8 cellular contexts compared by ENCODE assay signal in the genomic region with DNA sequence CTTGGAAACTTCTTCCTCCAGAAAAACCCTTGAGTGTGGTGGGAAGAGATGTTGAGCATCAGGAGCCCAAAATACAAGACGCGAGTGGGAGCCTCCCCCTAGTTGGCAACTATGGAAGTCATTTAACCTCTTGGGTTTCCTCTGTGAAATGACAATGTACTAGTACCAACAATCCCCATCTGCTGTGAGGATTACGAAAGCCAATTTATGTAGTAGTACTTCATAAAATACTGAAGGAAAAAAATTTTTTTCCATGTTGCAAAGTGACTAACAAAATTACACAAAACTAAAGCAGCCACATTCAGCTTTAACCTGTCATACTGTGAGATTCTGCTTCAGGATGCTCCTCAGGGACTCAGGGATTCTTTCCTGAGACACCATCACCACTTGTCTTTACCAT. TPM values are rescaled to one million over a fixed set of nuclear protein-coding genes. Genes with fewer than 3 reads are reported as not detected.
A peak's percentile ranks its signal among the peaks of the same experiment; 100 is the strongest.
DNase-seq lines count a peak whose midpoint lies in the region; ATAC-seq and TF ChIP-seq lines count a peak whose summit lies in the region.

No MANE protein-coding gene starts in this region.

- no peak for TF ChIP-seq CTCF in GM23338 (conservative IDR thresholded peaks at IDR 0.05; ENCODE audit: low read depth in 2 of 2)
- no peak for TF ChIP-seq CTCF in SU-DHL-6 (IDR thresholded peaks at IDR 0.05; ENCODE audit: insufficient read depth, low read length, poor library complexity, severe bottlenecking)
- TF ChIP-seq CTCF in esophagus squamous epithelium (IDR thresholded peaks at IDR 0.05): peak in 1 of 6 experiments; percentile 9
- no peak for TF ChIP-seq CTCF in osteocyte (IDR thresholded peaks at IDR 0.05)

- no peaks in the 10 kb centered on the region for H3K9me2 ChIP-seq in GM23338 (ENCODE audit: insufficient read depth)
- no peaks in the 10 kb centered on the region for H3K9me2 ChIP-seq in SU-DHL-6 (replicated peaks; ENCODE audit: insufficient read depth, low read length)

- H3K79me2 ChIP-seq in GM23338 (replicated peaks; ENCODE audit: insufficient read depth) (peaks cover 43% of the 10 kb centered on the region), SU-DHL-6 (ENCODE audit: insufficient read depth, low read length) (peaks cover 42% of the 10 kb centered on the region)

- no peaks in the 10 kb centered on the region for H3K27me3 ChIP-seq in GM23338 (ENCODE audit: insufficient read depth)
- H3K27me3 ChIP-seq in SU-DHL-6 (ENCODE audit: low read length): no peaks in the 10 kb centered on the region
- H3K27me3 ChIP-seq in esophagus squamous epithelium: no peaks in the 10 kb centered on the region

- H3K36me3 Mint-ChIP-seq in GM23338 (ENCODE audit: low read depth) (peaks cover 29% of the 10 kb centered on the region), osteocyte (ENCODE audit: unreplicated experiment) (peaks cover 7% of the 10 kb centered on the region)

- H3K4me3 Mint-ChIP-seq in GM23338 (peak overlapping the region; percentile 97), osteocyte (ENCODE audit: unreplicated experiment) (peak overlapping the region; percentile 98)

- H3K27ac ChIP-seq in GM23338 (ENCODE audit: low read depth): peak overlapping the region; percentile 95
- H3K27ac ChIP-seq in SU-DHL-6 (ENCODE audit: low read depth, low read length): peak overlapping the region; percentile 15; the same call in 1 of the 2 replicates
- peak overlapping the region; percentile 85 to 90 (median 86) for H3K27ac ChIP-seq in esophagus squamous epithelium

- 0 out of 2 replicates have a peak, but pooled peaks cover 6% of the 10 kb centered on the region for H3K36me3 ChIP-seq in GM23338 (ENCODE audit: insufficient read depth)
- peaks cover 7% of the 10 kb centered on the region for H3K36me3 ChIP-seq in SU-DHL-6 (ENCODE audit: low read length)
- peaks cover 0 to 24% (median 6%) of the 10 kb centered on the region in 3 donors for H3K36me3 ChIP-seq in esophagus squamous epithelium

- H3K4me1 ChIP-seq in GM23338 (ENCODE audit: insufficient read depth) (peaks cover 24% of the 10 kb centered on the region), esophagus squamous epithelium (peaks cover 10 to 32% (median 18%) of the 10 kb centered on the region in 3 donors)

- H4K20me1 ChIP-seq in GM23338 (replicated peaks; ENCODE audit: insufficient read depth): peaks cover 8% of the 10 kb centered on the region; the same call in 1 of the 2 replicates
- no peaks in the 10 kb centered on the region for H4K20me1 ChIP-seq in SU-DHL-6 (ENCODE audit: low read depth, low read length)

- H3K27me3 Mint-ChIP-seq in GM23338 (ENCODE audit: insufficient read depth, low read depth, poor library complexity) (peaks cover 2% of the 10 kb centered on the region), osteocyte (ENCODE audit: unreplicated experiment) (no peaks in the 10 kb centered on the region)

- TF ChIP-seq POLR2A in esophagus squamous epithelium (IDR thresholded peaks at IDR 0.05): no peak

- peak overlapping the region; percentile 87 for H3K9ac ChIP-seq in SU-DHL-6 (ENCODE audit: low read length)

- peaks cover 13% of the 10 kb centered on the region for H3F3A ChIP-seq in GM23338 (replicated peaks; ENCODE audit: low read depth)
- H3F3A ChIP-seq in SU-DHL-6 (ENCODE audit: insufficient read depth): peaks cover 30% of the 10 kb centered on the region

- no peaks in the 10 kb centered on the region for H3K9me3 ChIP-seq in SU-DHL-6 (ENCODE audit: insufficient read depth, low read length)
- no peaks in the 10 kb centered on the region for H3K9me3 ChIP-seq in esophagus squamous epithelium

- intact Hi-C loops in esophagus squamous epithelium (cut with DNase I): no loop called here

- H3K4me1 Mint-ChIP-seq in GM23338: peaks cover 24% of the 10 kb centered on the region
- H3K4me1 Mint-ChIP-seq in osteocyte (ENCODE audit: unreplicated experiment): peaks cover 29% of the 10 kb centered on the region

- peak overlapping the region; percentile 100 for H3K4me3 ChIP-seq in GM23338
- peak overlapping the region; percentile 96 for H3K4me3 ChIP-seq in SU-DHL-6 (ENCODE audit: insufficient read depth, low read length, poor library complexity, severe bottlenecking)
- peak overlapping the region; percentile 75 to 97 (median 86) for H3K4me3 ChIP-seq in esophagus squamous epithelium

- H3K4me2 ChIP-seq in GM23338: peak overlapping the region; percentile 82
- peak overlapping the region; percentile 84 for H3K4me2 ChIP-seq in SU-DHL-6 (ENCODE audit: low read depth, low read length, poor library complexity, severe bottlenecking)

- no peak overlapping the region for H2AFZ ChIP-seq in GM23338
- H2AFZ ChIP-seq in SU-DHL-6 (ENCODE audit: low read depth, low read length, severe bottlenecking): peak overlapping the region; percentile 72

- WGBS in esophagus squamous epithelium, 2 donors: 0 to 3% methylated on average over 3 of the region's 3 CpGs

- H3K27ac Mint-ChIP-seq in GM23338 (peak overlapping the region; percentile 39; the same call in 1 of the 2 replicates), osteocyte (ENCODE audit: unreplicated experiment) (peak overlapping the region; percentile 89)

- ATAC-seq in GM23338: no peak

- peak; percentile 35 for DNase-seq in AG08396 (ENCODE audit: low spot score)
- DNase-seq in GM23338 (ENCODE audit: low spot score): peak; percentile 8
- no peak for DNase-seq in esophagus squamous epithelium (lab: John Stamatoyannopoulos, UW)
- DNase-seq in osteocyte (ENCODE audit: extremely low spot score, unreplicated experiment): no peak
- DNase-seq in NCI-H345 treated with DMSO at 0.1 percent for 48 hours (lab: John Stamatoyannopoulos, UW; ENCODE audit: unreplicated experiment): no peak
- no peak for DNase-seq in DMS79 treated with DMSO at 0.1 percent for 48 hours (lab: John Stamatoyannopoulos, UW)
- DNase-seq in NK-92 (lab: John Stamatoyannopoulos, UW; ENCODE audit: unreplicated experiment): no peak

- H3K9me3 Mint-ChIP-seq in GM23338 (no peaks in the 10 kb centered on the region), osteocyte (ENCODE audit: unreplicated experiment) (no peaks in the 10 kb centered on the region)

TF ChIP-seq in GM23338, 12 proteins besides CTCF, POLR2A, EP300 and RAD21 (continues in another document):
- TF ChIP-seq CREB1 (CRISPR knock-in tag; IDR thresholded peaks at IDR 0.05; ENCODE audit: low read depth) (no peak), EZH2 (IDR thresholded peaks at IDR 0.05; ENCODE audit: low read depth, unreplicated experiment) (no peak), NANOG (IDR thresholded peaks at IDR 0.05; ENCODE audit: borderline replicate concordance) (no peak), STAT1 (IDR thresholded peaks at IDR 0.05; ENCODE audit: unreplicated experiment) (no peak), ZNF331 (CRISPR knock-in tag; IDR thresholded peaks at IDR 0.05; ENCODE audit: low read depth) (no peak), JUNB (IDR thresholded peaks at IDR 0.05; ENCODE audit: unreplicated experiment) (no peak), ETS1 (IDR thresholded peaks at IDR 0.05) (no peak)
- TF ChIP-seq, protein P1, sequence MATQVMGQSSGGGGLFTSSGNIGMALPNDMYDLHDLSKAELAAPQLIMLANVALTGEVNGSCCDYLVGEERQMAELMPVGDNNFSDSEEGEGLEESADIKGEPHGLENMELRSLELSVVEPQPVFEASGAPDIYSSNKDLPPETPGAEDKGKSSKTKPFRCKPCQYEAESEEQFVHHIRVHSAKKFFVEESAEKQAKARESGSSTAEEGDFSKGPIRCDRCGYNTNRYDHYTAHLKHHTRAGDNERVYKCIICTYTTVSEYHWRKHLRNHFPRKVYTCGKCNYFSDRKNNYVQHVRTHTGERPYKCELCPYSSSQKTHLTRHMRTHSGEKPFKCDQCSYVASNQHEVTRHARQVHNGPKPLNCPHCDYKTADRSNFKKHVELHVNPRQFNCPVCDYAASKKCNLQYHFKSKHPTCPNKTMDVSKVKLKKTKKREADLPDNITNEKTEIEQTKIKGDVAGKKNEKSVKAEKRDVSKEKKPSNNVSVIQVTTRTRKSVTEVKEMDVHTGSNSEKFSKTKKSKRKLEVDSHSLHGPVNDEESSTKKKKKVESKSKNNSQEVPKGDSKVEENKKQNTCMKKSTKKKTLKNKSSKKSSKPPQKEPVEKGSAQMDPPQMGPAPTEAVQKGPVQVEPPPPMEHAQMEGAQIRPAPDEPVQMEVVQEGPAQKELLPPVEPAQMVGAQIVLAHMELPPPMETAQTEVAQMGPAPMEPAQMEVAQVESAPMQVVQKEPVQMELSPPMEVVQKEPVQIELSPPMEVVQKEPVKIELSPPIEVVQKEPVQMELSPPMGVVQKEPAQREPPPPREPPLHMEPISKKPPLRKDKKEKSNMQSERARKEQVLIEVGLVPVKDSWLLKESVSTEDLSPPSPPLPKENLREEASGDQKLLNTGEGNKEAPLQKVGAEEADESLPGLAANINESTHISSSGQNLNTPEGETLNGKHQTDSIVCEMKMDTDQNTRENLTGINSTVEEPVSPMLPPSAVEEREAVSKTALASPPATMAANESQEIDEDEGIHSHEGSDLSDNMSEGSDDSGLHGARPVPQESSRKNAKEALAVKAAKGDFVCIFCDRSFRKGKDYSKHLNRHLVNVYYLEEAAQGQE (IDR thresholded peaks at IDR 0.05; ENCODE audit: unreplicated experiment): no peak

RNA-seq across cellular contexts. Expression of gene SLC25A17, which starts 0.6 kb away (rescaled TPM):
- total RNA-seq in GM23338 (2014; rRNA removed; shearing (Covaris generic)): 40.0 and 43.6 TPM in 2 replicates
- polyA plus RNA-seq in GM23338 (2016; fragmentation: Nextera tagmentation; extraction: Ambion mirVana): 28.2 and 35.4 TPM in 2 replicates
- 10 to 100 TPM; 11.0 to 19.0 (median 15.5) TPM for total RNA-seq in esophagus squamous epithelium
- total RNA-seq in osteocyte: 15.8 and 17.1 TPM in 2 replicates

RNA-seq across cellular contexts. Expression of gene ST13, which starts 36.7 kb away (rescaled TPM):
- 148 and 159 TPM in 2 replicates for total RNA-seq in GM23338 (2014; rRNA removed; shearing (Covaris generic))
- 208 and 238 TPM in 2 replicates for polyA plus RNA-seq in GM23338 (2016; fragmentation: Nextera tagmentation; extraction: Ambion mirVana)
- total RNA-seq in esophagus squamous epithelium (100 to 1,000 TPM in 2 of 4 donors, 10 to 100 TPM in 2; 56.2 to 189 (median 104) TPM), osteocyte (289 and 309 TPM in 2 replicates)

RNA-seq across cellular contexts. Expression of gene XPNPEP3, which starts 37.2 kb away (rescaled TPM):
- total RNA-seq in GM23338 (2014; rRNA removed; shearing (Covaris generic)): 19.5 and 22.9 TPM in 2 replicates
- 10.4 and 11.6 TPM in 2 replicates for polyA plus RNA-seq in GM23338 (2016; fragmentation: Nextera tagmentation; extraction: Ambion mirVana)
- total RNA-seq in esophagus squamous epithelium (10 to 100 TPM in 1 of 4 donors, 1 to 10 TPM in 3; 6.9 to 16.1 (median 9.0) TPM), osteocyte (20.9 and 22.5 TPM in 2 replicates)

RNA-seq across cellular contexts. Expression of gene DNAJB7, which starts 42.2 kb away (rescaled TPM):
- not detected in 2 replicates for total RNA-seq in GM23338 (2014; rRNA removed; shearing (Covaris generic))
- 0.40 and 0.63 TPM in 2 replicates for polyA plus RNA-seq in GM23338 (2016; fragmentation: Nextera tagmentation; extraction: Ambion mirVana)
- total RNA-seq in esophagus squamous epithelium (not detected), osteocyte (not detected in 2 replicates)

Comparison
In these comparisons a context has a peak if more than half of its experiments do, and no peak if none do; other contexts are left out.
1. DNase-seq: peak in AG08396 (single experiment) and GM23338 (single experiment); none in esophagus squamous epithelium (single experiment), osteocyte (single experiment), NCI-H345 treated with DMSO at 0.1 percent for 48 hours (single experiment), DMS79 treated with DMSO at 0.1 percent for 48 hours (single experiment) and NK-92 (single experiment).
2. H3K27ac ChIP-seq: peak in every context shown above with its lines; median percentile 95 in GM23338; 86 in esophagus squamous epithelium; 15 in SU-DHL-6.
3. Peak in every context shown above with its lines, with median percentiles within 50 percentile points of each other: H3K4me3 ChIP-seq.